Comparison of ENCODE assay signal across 21 cellular contexts in the genomic region with DNA sequence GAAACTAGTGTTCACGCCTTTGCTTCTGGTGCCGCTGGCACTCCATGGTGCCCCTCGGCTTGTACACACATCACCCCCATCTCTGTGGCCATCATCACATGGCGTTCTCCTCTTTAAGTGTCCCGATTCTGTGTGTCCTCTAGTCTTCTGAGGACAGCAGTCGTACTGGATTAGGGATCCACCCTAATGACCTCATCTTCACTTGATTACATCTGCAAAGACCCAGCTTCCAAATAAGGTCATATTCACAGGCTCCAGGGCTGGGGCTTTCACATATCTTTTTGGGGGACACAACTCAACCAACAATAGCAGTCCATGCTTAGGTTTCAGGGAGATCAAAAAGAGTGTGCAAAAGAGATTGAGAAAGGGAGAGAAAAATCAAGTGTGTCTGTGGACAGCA.
A peak's percentile ranks its signal among the peaks of the same experiment; 100 is the strongest.
DNase-seq lines count a peak whose midpoint lies in the region; ATAC-seq, FAIRE-seq and TF ChIP-seq lines count a peak whose summit lies in the region.
"Had no signal": no experiment of that assay in that cellular context is flagged by ENCODE, and none has a peak within 500 bp of the region (broad histone marks: within the 10 kb centered on the region; RNA-seq: fewer than 3 reads in every experiment).

No MANE protein-coding gene starts in this region.

- peaks cover 40% of the 10 kb centered on the region for H3K4me1 Mint-ChIP-seq in activated CD4-positive, alpha-beta memory T cell treated with anti-CD3 and anti-CD28 coated beads for 36 hours (ENCODE audit: low read depth)
- peaks cover 28% of the 10 kb centered on the region for H3K4me1 Mint-ChIP-seq in activated CD4-positive, alpha-beta memory T cell treated with anti-CD3 and anti-CD28 coated beads, Interleukin-2, amount 10 ng/mL, durations not matched to agents 7 days and 5 days
- H3K4me1 Mint-ChIP-seq in Caco-2 (ENCODE audit: low read depth, unreplicated experiment), result no peaks in the 10 kb centered on the region
- H3K4me1 Mint-ChIP-seq in osteocyte (ENCODE audit: unreplicated experiment), result peaks cover 13% of the 10 kb centered on the region
- H3K4me1 Mint-ChIP-seq: B cell had no signal

- TF ChIP-seq CTCF in Caco-2 (IDR thresholded peaks at IDR 0.05; ENCODE audit: insufficient read depth in 1 of 2, low read depth in 1 of 2, low read length in 1 of 2, severe bottlenecking in 1 of 2, unreplicated experiment in 1 of 2), result no peak
- no peak for TF ChIP-seq CTCF in K562 (IDR thresholded peaks at IDR 0.05 in 2 of 3, conservative IDR thresholded peaks at IDR 0.05 in 1 of 3; ENCODE audit: insufficient read depth in 2 of 3, low read depth in 1 of 3, low read length in 3 of 3)
- no peak for TF ChIP-seq CTCF in osteocyte (IDR thresholded peaks at IDR 0.05)
- TF ChIP-seq CTCF in coronary artery (IDR thresholded peaks at IDR 0.05), result no peak
- no peak for TF ChIP-seq CTCF in spleen (IDR thresholded peaks at IDR 0.05 in 8 of 11, conservative IDR thresholded peaks at IDR 0.05 in 3 of 11)

- no peak for TF ChIP-seq EP300 in K562 (IDR thresholded peaks at IDR 0.05; ENCODE audit: low read length)

- peak; percentile 42 for FAIRE-seq in K562 (lab: Jason Lieb, UNC)
- FAIRE-seq: GM12878, HepG2 had no signal

- DNase-seq in activated CD4-positive, alpha-beta memory T cell treated with anti-CD3 and anti-CD28 coated beads for 36 hours, result no peak
- no peak for DNase-seq in activated CD4-positive, alpha-beta memory T cell treated with anti-CD3 and anti-CD28 coated beads, Interleukin-2, amount 10 ng/mL, durations not matched to agents 7 days and 5 days
- DNase-seq in Caco-2 (no peak), K562 (ENCODE audit: extremely low read depth in 1 of 4, low spot score in 3 of 4) (no peak), osteocyte (ENCODE audit: extremely low spot score, unreplicated experiment) (peak; percentile 60), coronary artery (ENCODE audit: low spot score) (no peak), amniotic stem cell (lab: John Stamatoyannopoulos, UW) (no peak), spleen (no peak)
- DNase-seq: 8988T; CD8-positive, alpha-beta T cell; DMS 273 treated with DMSO at 0.1 percent for 48 hours; DMS53; DND-41; EL; GOT3; H7 had no signal

- POLR2A ChIA-PET in activated CD4-positive, alpha-beta memory T cell treated with anti-CD3 and anti-CD28 coated beads for 36 hours (lab: Charles Lee), result no interaction called here
- POLR2A ChIA-PET in activated CD4-positive, alpha-beta memory T cell treated with anti-CD3 and anti-CD28 coated beads, Interleukin-2, amount 10 ng/mL, durations not matched to agents 7 days and 5 days (lab: Charles Lee), result no interaction called here
- POLR2A ChIA-PET in Caco-2 (lab: Charles Lee), result no interaction called here
- POLR2A ChIA-PET in K562 (lab: Yijun Ruan, JAX), result interaction anchor here (1.0 kb wide), 1 partner anchor 13 kb away, joined by 3 read pairs; no protein-coding TSS in a partner anchor

- H3K4me3 ChIP-seq in Caco-2 (ENCODE audit: low read depth, low read length) (no peak overlapping the region), K562 (no peak overlapping the region), coronary artery (no peak overlapping the region), spleen (no peak overlapping the region)
- H3K4me3 ChIP-seq: BLaER1 treated with 17β-estradiol and CSF1 and Interleukin-3, amounts not matched to agents 10 nM and 100 nM; GM12878 had no signal

- no peak overlapping the region for H3K9ac ChIP-seq in K562 (ENCODE audit: insufficient read depth in 1 of 2, low read depth in 2 of 2, low read length in 2 of 2)
- H3K9ac ChIP-seq: BLaER1 treated with 17β-estradiol and CSF1 and Interleukin-3, amounts not matched to agents 10 nM and 100 nM had no signal

- TF ChIP-seq RAD21 in K562 (CRISPR knock-in tag; conservative IDR thresholded peaks at IDR 0.05 in 1 of 2, IDR thresholded peaks at IDR 0.05 in 1 of 2), result no peak

- H3K4me2 ChIP-seq in K562 (ENCODE audit: insufficient read depth, low read length), result no peak overlapping the region
- H3K4me2 ChIP-seq: BLaER1 treated with 17β-estradiol and CSF1 and Interleukin-3, amounts not matched to agents 10 nM and 100 nM had no signal

- H3K27ac ChIP-seq in K562 (ENCODE audit: extremely low read depth, low read depth, low read length) (no peak overlapping the region), coronary artery (no peak overlapping the region), spleen (no peak overlapping the region)
- H3K27ac ChIP-seq: BLaER1 treated with 17β-estradiol and CSF1 and Interleukin-3, amounts not matched to agents 10 nM and 100 nM had no signal

- H3K27me3 ChIP-seq in Caco-2 (replicated peaks; ENCODE audit: control insufficient read depth, insufficient read depth, low read length) (no peaks in the 10 kb centered on the region), K562 (ENCODE audit: control insufficient read depth in 2 of 2, insufficient read depth in 2 of 2, low read length in 2 of 2) (no peaks in the 10 kb centered on the region), spleen (replicated peaks in 1 of 7) (no peaks in the 10 kb centered on the region)
- H3K27me3 ChIP-seq: BLaER1 treated with 17β-estradiol and CSF1 and Interleukin-3, amounts not matched to agents 10 nM and 100 nM had no signal

- ATAC-seq in K562, result peak; percentile 68; the same call in 2 of the 3 replicates
- ATAC-seq: CD8-positive, alpha-beta T cell; GM12878; HCT116; HepG2 had no signal

- TF ChIP-seq POLR2A in K562 (conservative IDR thresholded peaks at IDR 0.05) (no peak), spleen (IDR thresholded peaks at IDR 0.05) (no peak)

- H2AFZ ChIP-seq in K562 (ENCODE audit: low read depth, low read length), result no peak overlapping the region

- no peaks in the 10 kb centered on the region for H3K4me1 ChIP-seq in Caco-2
- no peaks in the 10 kb centered on the region; a peak in 2 of 5 replicates for H3K4me1 ChIP-seq in K562 (replicated peaks in 1 of 2; ENCODE audit: control insufficient read depth in 2 of 2, insufficient read depth in 2 of 2, low read length in 2 of 2)
- H3K4me1 ChIP-seq in spleen, result no peaks in the 10 kb centered on the region

- H3K27ac Mint-ChIP-seq in activated CD4-positive, alpha-beta memory T cell treated with anti-CD3 and anti-CD28 coated beads for 36 hours, result peak overlapping the region; percentile 93
- no peak overlapping the region for H3K27ac Mint-ChIP-seq in activated CD4-positive, alpha-beta memory T cell treated with anti-CD3 and anti-CD28 coated beads, Interleukin-2, amount 10 ng/mL, durations not matched to agents 7 days and 5 days
- peak overlapping the region; percentile 12 for H3K27ac Mint-ChIP-seq in Caco-2 (ENCODE audit: unreplicated experiment)
- H3K27ac Mint-ChIP-seq in osteocyte (ENCODE audit: unreplicated experiment), result no peak overlapping the region
- H3K27ac Mint-ChIP-seq: B cell; CD8-positive, alpha-beta T cell had no signal

- no peaks in the 10 kb centered on the region for H3K27me3 Mint-ChIP-seq in activated CD4-positive, alpha-beta memory T cell treated with anti-CD3 and anti-CD28 coated beads for 36 hours
- H3K27me3 Mint-ChIP-seq in activated CD4-positive, alpha-beta memory T cell treated with anti-CD3 and anti-CD28 coated beads, Interleukin-2, amount 10 ng/mL, durations not matched to agents 7 days and 5 days, result no peaks in the 10 kb centered on the region
- H3K27me3 Mint-ChIP-seq in Caco-2 (ENCODE audit: insufficient read depth, unreplicated experiment), result no peaks in the 10 kb centered on the region
- no peaks in the 10 kb centered on the region for H3K27me3 Mint-ChIP-seq in osteocyte (ENCODE audit: unreplicated experiment)
- H3K27me3 Mint-ChIP-seq: B cell had no signal

- H3K9me1 ChIP-seq in K562 (ENCODE audit: control insufficient read depth, insufficient read depth, low read length), result no peaks in the 10 kb centered on the region

- H3K79me2 ChIP-seq in K562 (ENCODE audit: control insufficient read depth, insufficient read depth, low read length), result no peaks in the 10 kb centered on the region

- H3K36me3 Mint-ChIP-seq in activated CD4-positive, alpha-beta memory T cell treated with anti-CD3 and anti-CD28 coated beads for 36 hours, result peaks cover 16% of the 10 kb centered on the region
- H3K36me3 Mint-ChIP-seq in activated CD4-positive, alpha-beta memory T cell treated with anti-CD3 and anti-CD28 coated beads, Interleukin-2, amount 10 ng/mL, durations not matched to agents 7 days and 5 days (ENCODE audit: low read depth), result peaks cover 4% of the 10 kb centered on the region
- H3K36me3 Mint-ChIP-seq in Caco-2 (ENCODE audit: insufficient read depth, unreplicated experiment), result peaks cover 7% of the 10 kb centered on the region
- H3K36me3 Mint-ChIP-seq in osteocyte (ENCODE audit: unreplicated experiment), result peaks cover 9% of the 10 kb centered on the region

- in situ Hi-C loops in K562 (cut with MboI), result no loop called here

- H3K9me3 ChIP-seq in Caco-2 (no peaks in the 10 kb centered on the region), K562 (replicated peaks; ENCODE audit: control insufficient read depth, insufficient read depth, low read depth, low read length) (no peaks in the 10 kb centered on the region), spleen (no peaks in the 10 kb centered on the region)

- 50% methylated on average over 6 of the region's 6 CpGs for WGBS in K562 (ENCODE audit: insufficient coverage, low coverage, missing lambda C conversion rate)
- WGBS in spleen, 5 donors, result 91 to 99% (median 96%) methylated on average over 6 of the region's 6 CpGs

- H3K9me3 Mint-ChIP-seq in activated CD4-positive, alpha-beta memory T cell treated with anti-CD3 and anti-CD28 coated beads for 36 hours, result no peaks in the 10 kb centered on the region
- H3K9me3 Mint-ChIP-seq in activated CD4-positive, alpha-beta memory T cell treated with anti-CD3 and anti-CD28 coated beads, Interleukin-2, amount 10 ng/mL, durations not matched to agents 7 days and 5 days, result no peaks in the 10 kb centered on the region
- no peaks in the 10 kb centered on the region for H3K9me3 Mint-ChIP-seq in Caco-2 (ENCODE audit: unreplicated experiment)
- no peaks in the 10 kb centered on the region for H3K9me3 Mint-ChIP-seq in osteocyte (ENCODE audit: unreplicated experiment)
- H3K9me3 Mint-ChIP-seq: CD8-positive, alpha-beta T cell had no signal

- no peak overlapping the region for H3K4me3 Mint-ChIP-seq in activated CD4-positive, alpha-beta memory T cell treated with anti-CD3 and anti-CD28 coated beads for 36 hours
- H3K4me3 Mint-ChIP-seq in activated CD4-positive, alpha-beta memory T cell treated with anti-CD3 and anti-CD28 coated beads, Interleukin-2, amount 10 ng/mL, durations not matched to agents 7 days and 5 days, result no peak overlapping the region
- no peak overlapping the region for H3K4me3 Mint-ChIP-seq in Caco-2 (ENCODE audit: unreplicated experiment)
- H3K4me3 Mint-ChIP-seq in osteocyte (ENCODE audit: unreplicated experiment), result no peak overlapping the region
- H3K4me3 Mint-ChIP-seq: B cell; CD8-positive, alpha-beta T cell had no signal

- intact Hi-C loops in activated CD4-positive, alpha-beta memory T cell treated with anti-CD3 and anti-CD28 coated beads for 36 hours (cut with micrococcal nuclease), result no loop called here
- intact Hi-C loops in Caco-2 (cut with micrococcal nuclease; ENCODE audit: unreplicated experiment) (no loop called here), K562 (cut with micrococcal nuclease) (no loop called here), spleen (cut with DNase I; ENCODE audit: low total_unique reads) (no loop called here)

- H3K36me3 ChIP-seq in Caco-2 (ENCODE audit: control insufficient read depth, insufficient read depth, low read length) (no peaks in the 10 kb centered on the region), K562 (ENCODE audit: control insufficient read depth, insufficient read depth, low read length) (peaks cover 3% of the 10 kb centered on the region; the same call in 1 of the 3 replicates), spleen (peaks cover 0 to 4% (median 1%) of the 10 kb centered on the region in 6 donors)

- H4K20me1 ChIP-seq in K562 (replicated peaks; ENCODE audit: control insufficient read depth, insufficient read depth, low read length), result no peaks in the 10 kb centered on the region

- BruUV-seq in Caco-2 (replicated peaks; lab: Mats Ljungman, UMichigan), result no TSS peak
- BruUV-seq in K562 (replicated peaks; lab: Mats Ljungman, UMichigan), result no TSS peak

- CTCF ChIA-PET in activated CD4-positive, alpha-beta memory T cell treated with anti-CD3 and anti-CD28 coated beads for 36 hours (lab: Charles Lee), result interaction anchor here (1.2 kb wide), 1 partner anchor 22 kb away, joined by 3 read pairs; no protein-coding TSS in a partner anchor
- CTCF ChIA-PET in activated CD4-positive, alpha-beta memory T cell treated with anti-CD3 and anti-CD28 coated beads, Interleukin-2, amount 10 ng/mL, durations not matched to agents 7 days and 5 days (lab: Charles Lee), result no interaction called here
- CTCF ChIA-PET in Caco-2 (lab: Charles Lee) (no interaction called here), K562 (lab: Yijun Ruan, JAX; ENCODE audit: low intra/inter-chr PET ratio) (no interaction called here)

Comparison
In these comparisons a context has a peak if more than half of its experiments do, and no peak if none do; other contexts are left out.
1. H3K27ac Mint-ChIP-seq: peak in activated CD4-positive, alpha-beta memory T cell treated with anti-CD3 and anti-CD28 coated beads for 36 hours (single experiment) and Caco-2 (single experiment); none in activated CD4-positive, alpha-beta memory T cell treated with anti-CD3 and anti-CD28 coated beads, Interleukin-2, amount 10 ng/mL, durations not matched to agents 7 days and 5 days (single experiment) and osteocyte (single experiment).